ENCODE assay signal across 1 cellular context in the genomic region with DNA sequence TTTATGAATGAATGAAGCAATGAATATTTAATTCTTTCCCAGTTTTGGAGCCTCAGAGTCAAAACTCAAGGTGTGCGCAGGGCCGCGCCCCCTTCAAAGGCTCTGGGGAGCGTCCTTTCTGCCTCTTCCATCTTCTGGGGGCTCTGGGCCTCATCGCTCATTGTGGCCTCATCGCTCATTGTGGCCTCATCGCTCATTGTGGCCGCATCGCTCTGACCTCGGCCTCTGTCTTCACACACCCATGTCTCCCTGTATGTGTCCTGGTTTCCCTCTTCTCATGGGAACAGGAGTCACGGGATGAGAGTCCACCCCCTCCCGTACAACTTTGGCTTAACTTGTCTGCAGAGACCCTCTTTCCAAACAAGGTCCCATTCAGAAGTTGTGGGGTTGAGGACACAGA.
TF ChIP-seq lines count a peak whose summit lies in the region.

No MANE protein-coding gene starts in this region.

TF ChIP-seq in IMR-90, 13 proteins besides CTCF, POLR2A, EP300 and RAD21:
- TF ChIP-seq MAFK (IDR thresholded peaks at IDR 0.05; ENCODE audit: low read depth, low read length) (no peak), BHLHE40 (IDR thresholded peaks at IDR 0.05; ENCODE audit: low read depth, low read length) (no peak), ELK1 (IDR thresholded peaks at IDR 0.05; ENCODE audit: borderline replicate concordance, low read depth, low read length) (no peak), CEBPB (IDR thresholded peaks at IDR 0.05; ENCODE audit: low read depth, low read length) (no peak), FOS (IDR thresholded peaks at IDR 0.05; ENCODE audit: low read depth, low read length) (no peak), MXI1 (IDR thresholded peaks at IDR 0.05; ENCODE audit: borderline replicate concordance, low read depth, low read length) (no peak), RFX5 (IDR thresholded peaks at IDR 0.05; ENCODE audit: low read depth, low read length) (no peak)
